In the genomic region with DNA sequence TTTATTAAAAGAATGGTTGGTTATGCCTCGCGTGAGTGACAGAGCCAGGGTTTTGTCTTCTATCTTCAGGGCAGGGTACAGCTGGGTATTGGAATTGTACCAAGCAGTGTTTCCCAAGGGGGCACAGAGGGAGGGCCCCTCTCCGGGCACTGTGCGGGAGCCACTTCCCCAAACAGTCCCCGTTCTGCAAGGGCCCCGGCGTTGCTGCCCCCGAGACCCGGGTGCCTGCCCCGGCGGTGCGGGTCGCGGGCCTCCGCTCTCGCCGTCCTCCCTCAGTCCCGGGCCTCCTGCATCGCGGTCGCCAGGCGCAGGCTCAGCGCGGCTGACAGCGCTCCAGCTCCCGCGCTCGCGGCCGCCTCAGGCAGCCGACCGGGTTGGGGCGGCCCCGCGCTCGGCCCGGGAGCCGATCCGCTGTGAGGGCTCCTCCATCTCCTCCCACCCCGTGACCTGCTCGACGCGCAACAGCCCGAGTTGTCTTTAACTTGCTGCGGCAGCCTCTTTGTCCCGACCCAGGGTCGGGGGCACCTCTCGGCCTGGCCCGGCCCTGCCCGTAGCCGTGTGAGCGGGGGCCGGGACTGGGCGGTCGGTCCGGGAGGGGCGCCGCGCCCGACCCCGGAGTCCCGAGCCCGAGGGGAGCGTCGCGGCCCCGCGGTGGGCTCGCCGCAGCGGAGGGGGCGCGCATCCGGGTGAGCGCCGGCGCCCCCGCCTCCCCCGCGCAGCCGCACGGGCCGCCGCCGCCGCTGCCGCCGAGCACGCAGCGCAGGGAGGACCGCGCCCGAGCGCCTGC, we compare ENCODE assay signal across 8 cellular contexts. TPM values are rescaled to one million over a fixed set of nuclear protein-coding genes. Genes with fewer than 3 reads are reported as not detected.
DNase-seq lines count a peak whose midpoint lies in the region; ATAC-seq and TF ChIP-seq lines count a peak whose summit lies in the region.

No MANE protein-coding gene starts in this region.

- peaks cover 20% of the 10 kb centered on the region for H3K36me3 Mint-ChIP-seq in stimulated activated memory B cell treated with anti-CD40 and anti-IgM and Interleukin-4, amounts not matched to agents 10 μg/mL and 1 μg/mL and 100 μg/mL, for 72 hours

- in situ Hi-C loops in GM13977 (cut with MboI; ENCODE audit: low pct_unique_long_range_greater_than_20kb, low sequenced_read_pairs, unreplicated experiment), result no loop called here

- no peaks in the 10 kb centered on the region for H3K27me3 Mint-ChIP-seq in stimulated activated memory B cell treated with anti-CD40 and anti-IgM and Interleukin-4, amounts not matched to agents 10 μg/mL and 1 μg/mL and 100 μg/mL, for 72 hours

- H3K4me1 ChIP-seq in mucosa of stomach (ENCODE audit: control insufficient read depth, insufficient read depth, low read length), result peaks cover 14% of the 10 kb centered on the region

- H3K9me3 Mint-ChIP-seq in stimulated activated memory B cell treated with anti-CD40 and anti-IgM and Interleukin-4, amounts not matched to agents 10 μg/mL and 1 μg/mL and 100 μg/mL, for 72 hours, result peaks cover 10% of the 10 kb centered on the region

- peaks cover 53% of the 10 kb centered on the region for H3K4me1 Mint-ChIP-seq in stimulated activated memory B cell treated with anti-CD40 and anti-IgM and Interleukin-4, amounts not matched to agents 10 μg/mL and 1 μg/mL and 100 μg/mL, for 72 hours

- no peaks in the 10 kb centered on the region for H3K27me3 ChIP-seq in mucosa of stomach (ENCODE audit: control insufficient read depth, insufficient read depth, low read length)

- H3K36me3 ChIP-seq in mucosa of stomach (ENCODE audit: control insufficient read depth, insufficient read depth, low read length), result no peaks in the 10 kb centered on the region

- TF ChIP-seq POLR2A in erythroblast (IDR thresholded peaks at IDR 0.05; ENCODE audit: low read length), result peak; percentile 45

- H3K9ac ChIP-seq in mucosa of stomach (ENCODE audit: low read length), result peak overlapping the region; percentile 65

- peak overlapping the region; percentile 69 for H3K27ac Mint-ChIP-seq in stimulated activated memory B cell treated with anti-CD40 and anti-IgM and Interleukin-4, amounts not matched to agents 10 μg/mL and 1 μg/mL and 100 μg/mL, for 72 hours

- no peaks in the 10 kb centered on the region for H3K9me3 ChIP-seq in mucosa of stomach (ENCODE audit: control insufficient read depth, low read length)

- H3K4me3 Mint-ChIP-seq in stimulated activated memory B cell treated with anti-CD40 and anti-IgM and Interleukin-4, amounts not matched to agents 10 μg/mL and 1 μg/mL and 100 μg/mL, for 72 hours, result peak overlapping the region; percentile 84

- no peak for TF ChIP-seq CTCF in GM13977 (IDR thresholded peaks at IDR 0.05; ENCODE audit: extremely low read depth, insufficient read depth, missing control alignments)

- peak; percentile 37 for ATAC-seq in HG02973 (IDR thresholded peaks at IDR 0.05; ENCODE audit: unreplicated experiment)
- peak; percentile 84 for ATAC-seq in stimulated activated memory B cell treated with anti-CD40 and anti-IgM and Interleukin-4, amounts not matched to agents 10 μg/mL and 1 μg/mL and 100 μg/mL, for 72 hours

- DNase-seq in A172 (ENCODE audit: low spot score), result peak; percentile 48
- peak; percentile 78 for DNase-seq in GM13977 (ENCODE audit: low spot score)
- peak; percentile 4 for DNase-seq in NCI-H526 treated with DMSO at 0.1 percent for 48 hours (lab: John Stamatoyannopoulos, UW)
- DNase-seq in activated T-cell treated with anti-CD3 and anti-CD28 coated beads for 4 hours, result peak; percentile 30
- peak; percentile 83 to 86 for DNase-seq in erythroblast (lab: John Stamatoyannopoulos, UW)

- H3K4me3 ChIP-seq in mucosa of stomach (ENCODE audit: low read length), result peak overlapping the region; percentile 10

RNA-seq across cellular contexts. Expression of gene GALNT1, which starts 0.6 kb away (rescaled TPM):
- total RNA-seq in A172 (2014; rRNA removed; shearing (Covaris generic)), result 144 TPM in 2 replicates

Comparison
In these comparisons a context has a peak if more than half of its experiments do, and no peak if none do; other contexts are left out.
1. Peak in every context shown above with its lines: DNase-seq, ATAC-seq and H3K4me3 ChIP-seq.
2. DNase-seq: peak in every context shown above with its lines; median percentile 84 in erythroblast; 78 in GM13977; 48 in A172; 30 in activated T-cell treated with anti-CD3 and anti-CD28 coated beads for 4 hours; 4 in NCI-H526 treated with DMSO at 0.1 percent for 48 hours.